In genomic region chr5:39102684-39103155, GRCh38 we compare ENCODE assay signal across 1 cellular context.
TF ChIP-seq lines count a peak whose summit lies in the region.

No MANE protein-coding gene starts in this region.

TF ChIP-seq in K562, 482 proteins besides CTCF, POLR2A, EP300 and RAD21 (continued from another document and continues in another):
- TF ChIP-seq, protein P1, sequence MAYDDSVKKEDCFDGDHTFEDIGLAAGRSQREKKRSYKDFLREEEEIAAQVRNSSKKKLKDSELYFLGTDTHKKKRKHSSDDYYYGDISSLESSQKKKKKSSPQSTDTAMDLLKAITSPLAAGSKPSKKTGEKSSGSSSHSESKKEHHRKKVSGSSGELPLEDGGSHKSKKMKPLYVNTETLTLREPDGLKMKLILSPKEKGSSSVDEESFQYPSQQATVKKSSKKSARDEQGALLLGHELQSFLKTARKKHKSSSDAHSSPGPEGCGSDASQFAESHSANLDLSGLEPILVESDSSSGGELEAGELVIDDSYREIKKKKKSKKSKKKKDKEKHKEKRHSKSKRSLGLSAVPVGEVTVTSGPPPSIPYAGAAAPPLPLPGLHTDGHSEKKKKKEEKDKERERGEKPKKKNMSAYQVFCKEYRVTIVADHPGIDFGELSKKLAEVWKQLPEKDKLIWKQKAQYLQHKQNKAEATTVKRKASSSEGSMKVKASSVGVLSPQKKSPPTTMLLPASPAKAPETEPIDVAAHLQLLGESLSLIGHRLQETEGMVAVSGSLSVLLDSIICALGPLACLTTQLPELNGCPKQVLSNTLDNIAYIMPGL (CRISPR knock-in tag; IDR thresholded peaks at IDR 0.05): no peak
- TF ChIP-seq ZFP30 (CRISPR knock-in tag; IDR thresholded peaks at IDR 0.05; ENCODE audit: borderline replicate concordance) (no peak), GTF2E2 (tag; IDR thresholded peaks at IDR 0.05) (peak; percentile 41; the same call in 1 of the 2 replicates), PURB (CRISPR knock-in tag; IDR thresholded peaks at IDR 0.05; ENCODE audit: low read depth) (no peak), DPF2 (IDR thresholded peaks at IDR 0.05) (peak; percentile 61), IRF9 (tag; IDR thresholded peaks at IDR 0.05) (peak; percentile 84), ZNF592 (IDR thresholded peaks at IDR 0.05) (0 out of 2 replicates have a peak, but pooled peaks have one; percentile 47), MTA1 (IDR thresholded peaks at IDR 0.05; ENCODE audit: borderline replicate concordance) (no peak), HDAC2 (IDR thresholded peaks at IDR 0.05) (peak; percentile 46; the same call in 1 of the 2 replicates), CEBPG (CRISPR knock-in tag; IDR thresholded peaks at IDR 0.05) (peak; percentile 76), CEBPG (tag; conservative IDR thresholded peaks at IDR 0.05 in 1 of 2, IDR thresholded peaks at IDR 0.05 in 1 of 2) (peak; percentile 93 to 94), FOXP4 (CRISPR knock-in tag; IDR thresholded peaks at IDR 0.05; ENCODE audit: borderline replicate concordance) (no peak), TAL1 (IDR thresholded peaks at IDR 0.05) (peak; percentile 51), FOXJ2 (tag; IDR thresholded peaks at IDR 0.05) (0 out of 2 replicates have a peak, but pooled peaks have one; percentile 50), SOX6 (IDR thresholded peaks at IDR 0.05) (peak; percentile 61; the same call in 1 of the 2 replicates), TCF3 (CRISPR knock-in tag; IDR thresholded peaks at IDR 0.05) (peak; percentile 41; the same call in 1 of the 2 replicates), MTA2 (IDR thresholded peaks at IDR 0.05; ENCODE audit: low read depth) (peak; percentile 31; the same call in 1 of the 2 replicates), CBFB (CRISPR knock-in tag; IDR thresholded peaks at IDR 0.05) (no peak), FOSL1 (tag; conservative IDR thresholded peaks at IDR 0.05) (peak; percentile 50), HMGN3 (IDR thresholded peaks at IDR 0.05; ENCODE audit: borderline replicate concordance, extremely low read depth, insufficient read length, low read depth, low read length) (no peak), ZNF436 (CRISPR knock-in tag; IDR thresholded peaks at IDR 0.05) (no peak), HDAC1 (IDR thresholded peaks at IDR 0.05) (peak in 1 of 2 experiments; percentile 35; a peak in 1 of 4 replicates), FOXA1 (IDR thresholded peaks at IDR 0.05; ENCODE audit: borderline replicate concordance) (no peak), ZNF717 (CRISPR knock-in tag; IDR thresholded peaks at IDR 0.05) (no peak), TARDBP (IDR thresholded peaks at IDR 0.05) (no peak), RAD51 (IDR thresholded peaks at IDR 0.05; ENCODE audit: borderline replicate concordance, low read depth) (no peak), MAFK (IDR thresholded peaks at IDR 0.05; ENCODE audit: low read length) (peak; percentile 52; the same call in 1 of the 2 replicates), NR2C2 (CRISPR knock-in tag; IDR thresholded peaks at IDR 0.05) (no peak), NR2C2 (tag; IDR thresholded peaks at IDR 0.05) (peak; percentile 85), PTRF (tag; IDR thresholded peaks at IDR 0.05) (no peak), ZNF444 (CRISPR knock-in tag; IDR thresholded peaks at IDR 0.05) (no peak), NKRF (IDR thresholded peaks at IDR 0.05; ENCODE audit: borderline replicate concordance) (no peak), ZNF589 (CRISPR knock-in tag; IDR thresholded peaks at IDR 0.05; ENCODE audit: low read depth) (peak; percentile 76), ZNF224 (CRISPR knock-in tag; IDR thresholded peaks at IDR 0.05) (no peak), RCOR1 (IDR thresholded peaks at IDR 0.05; ENCODE audit: borderline replicate concordance in 1 of 2, low read depth in 2 of 2, low read length in 2 of 2) (peak in 1 of 2 experiments; percentile 87; a peak in 2 of 4 replicates), NELFE (IDR thresholded peaks at IDR 0.05; ENCODE audit: insufficient read depth, insufficient read length) (no peak), ZNF407 (IDR thresholded peaks at IDR 0.05; ENCODE audit: low read depth) (no peak), NONO (IDR thresholded peaks at IDR 0.05; ENCODE audit: low read depth in 2 of 2, low read length in 1 of 2) (no peak), TGIF2 (CRISPR knock-in tag; IDR thresholded peaks at IDR 0.05) (no peak), NR2C1 (IDR thresholded peaks at IDR 0.05) (peak; percentile 39; the same call in 1 of the 2 replicates), NR2C1 (tag; IDR thresholded peaks at IDR 0.05) (peak; percentile 83), ATF7 (IDR thresholded peaks at IDR 0.05) (peak; percentile 53; the same call in 1 of the 2 replicates), SMAD2 (IDR thresholded peaks at IDR 0.05; ENCODE audit: low read depth, low read length) (no peak), GABPA (tag; conservative IDR thresholded peaks at IDR 0.05; ENCODE audit: low read depth) (no peak)
- TF ChIP-seq, protein P2, sequence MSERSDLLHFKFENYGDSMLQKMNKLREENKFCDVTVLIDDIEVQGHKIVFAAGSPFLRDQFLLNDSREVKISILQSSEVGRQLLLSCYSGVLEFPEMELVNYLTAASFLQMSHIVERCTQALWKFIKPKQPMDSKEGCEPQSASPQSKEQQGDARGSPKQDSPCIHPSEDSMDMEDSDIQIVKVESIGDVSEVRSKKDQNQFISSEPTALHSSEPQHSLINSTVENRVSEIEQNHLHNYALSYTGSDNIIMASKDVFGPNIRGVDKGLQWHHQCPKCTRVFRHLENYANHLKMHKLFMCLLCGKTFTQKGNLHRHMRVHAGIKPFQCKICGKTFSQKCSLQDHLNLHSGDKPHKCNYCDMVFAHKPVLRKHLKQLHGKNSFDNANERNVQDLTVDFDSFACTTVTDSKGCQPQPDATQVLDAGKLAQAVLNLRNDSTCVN (CRISPR knock-in tag; IDR thresholded peaks at IDR 0.05): no peak
